1 cellular context compared by ENCODE assay signal in genomic region chr22:19730662-19731360, GRCh38.
TF ChIP-seq lines count a peak whose summit lies in the region.

No MANE protein-coding gene starts in this region.

TF ChIP-seq in K562, 482 proteins besides CTCF, POLR2A, EP300 and RAD21 (continued from another document and continues in another):
- no peak for TF ChIP-seq ZNF436 (CRISPR knock-in tag; IDR thresholded peaks at IDR 0.05)
- no peak for TF ChIP-seq HDGF (IDR thresholded peaks at IDR 0.05)
- TF ChIP-seq PHF8 (IDR thresholded peaks at IDR 0.05; ENCODE audit: borderline replicate concordance, low read length): peak; percentile 77; the same call in 1 of the 2 replicates
- no peak for TF ChIP-seq GTF2B (IDR thresholded peaks at IDR 0.05; ENCODE audit: extremely low read depth, insufficient read length)
- TF ChIP-seq ELF2 (CRISPR knock-in tag; IDR thresholded peaks at IDR 0.05): peak; percentile 88
- peak; percentile 55 to 71 for TF ChIP-seq NRF1 (conservative IDR thresholded peaks at IDR 0.05 in 1 of 2, IDR thresholded peaks at IDR 0.05 in 1 of 2)
- no peak for TF ChIP-seq TAF15 (IDR thresholded peaks at IDR 0.05; ENCODE audit: low read depth, low read length)
- TF ChIP-seq PHTF2 (CRISPR knock-in tag; IDR thresholded peaks at IDR 0.05): no peak
- TF ChIP-seq TAF9B (IDR thresholded peaks at IDR 0.05; ENCODE audit: partially characterized antibody): no peak
- no peak for TF ChIP-seq SIX5 (IDR thresholded peaks at IDR 0.05; ENCODE audit: borderline replicate concordance in 1 of 2, insufficient read depth in 1 of 2, low read depth in 1 of 2, low read length in 2 of 2)
- TF ChIP-seq ZNF764 (CRISPR knock-in tag; IDR thresholded peaks at IDR 0.05; ENCODE audit: low read depth): peak; percentile 69
- TF ChIP-seq CHD1 (IDR thresholded peaks at IDR 0.05; ENCODE audit: low read length): peak; percentile 44
- TF ChIP-seq HMGXB4 (CRISPR knock-in tag; IDR thresholded peaks at IDR 0.05): peak; percentile 74; the same call in 1 of the 2 replicates
- TF ChIP-seq, protein P1, sequence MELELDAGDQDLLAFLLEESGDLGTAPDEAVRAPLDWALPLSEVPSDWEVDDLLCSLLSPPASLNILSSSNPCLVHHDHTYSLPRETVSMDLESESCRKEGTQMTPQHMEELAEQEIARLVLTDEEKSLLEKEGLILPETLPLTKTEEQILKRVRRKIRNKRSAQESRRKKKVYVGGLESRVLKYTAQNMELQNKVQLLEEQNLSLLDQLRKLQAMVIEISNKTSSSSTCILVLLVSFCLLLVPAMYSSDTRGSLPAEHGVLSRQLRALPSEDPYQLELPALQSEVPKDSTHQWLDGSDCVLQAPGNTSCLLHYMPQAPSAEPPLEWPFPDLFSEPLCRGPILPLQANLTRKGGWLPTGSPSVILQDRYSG (tag; conservative IDR thresholded peaks at IDR 0.05; ENCODE audit: low read depth): no peak; the same call in 1 of the 2 replicates
- no peak for TF ChIP-seq EWSR1 (IDR thresholded peaks at IDR 0.05; ENCODE audit: borderline replicate concordance, low read depth, partially characterized antibody)
- TF ChIP-seq GTF2F1 (IDR thresholded peaks at IDR 0.05; ENCODE audit: low read depth, low read length): peak; percentile 53; the same call in 1 of the 2 replicates
- TF ChIP-seq BHLHE40 (IDR thresholded peaks at IDR 0.05; ENCODE audit: low read length): peak; percentile 62; the same call in 1 of the 2 replicates
- TF ChIP-seq RERE (CRISPR knock-in tag; IDR thresholded peaks at IDR 0.05; ENCODE audit: borderline replicate concordance): no peak
- peak; percentile 54 for TF ChIP-seq KDM5B (IDR thresholded peaks at IDR 0.05; ENCODE audit: insufficient replicate concordance, low read depth, low read length)
- peak; percentile 97 for TF ChIP-seq PHB (CRISPR knock-in tag; IDR thresholded peaks at IDR 0.05)
- TF ChIP-seq BCOR (IDR thresholded peaks at IDR 0.05): peak; percentile 95
- peak; percentile 100 for TF ChIP-seq SMC3 (conservative IDR thresholded peaks at IDR 0.05; ENCODE audit: insufficient read depth, low read depth, low read length)
- TF ChIP-seq HDAC3 (IDR thresholded peaks at IDR 0.05; ENCODE audit: borderline replicate concordance, partially characterized antibody): no peak
- TF ChIP-seq PCBP2 (IDR thresholded peaks at IDR 0.05; ENCODE audit: low read depth, low read length, poor library complexity, severe bottlenecking): no peak
- TF ChIP-seq POLR2AphosphoS2 (IDR thresholded peaks at IDR 0.05; ENCODE audit: low read length): no peak
- peak; percentile 89 for TF ChIP-seq ZNF57 (CRISPR knock-in tag; IDR thresholded peaks at IDR 0.05)
- TF ChIP-seq NR1H2 (CRISPR knock-in tag; IDR thresholded peaks at IDR 0.05): no peak
- no peak for TF ChIP-seq KAT7 (CRISPR knock-in tag; IDR thresholded peaks at IDR 0.05; ENCODE audit: borderline replicate concordance)
- no peak for TF ChIP-seq TEAD4 (IDR thresholded peaks at IDR 0.05; ENCODE audit: low read length)
- no peak for TF ChIP-seq TEAD4 (CRISPR knock-in tag; IDR thresholded peaks at IDR 0.05; ENCODE audit: borderline replicate concordance)
- TF ChIP-seq TCF7L2 (IDR thresholded peaks at IDR 0.05; ENCODE audit: low read depth, low read length): 0 out of 2 replicates have a peak, but pooled peaks have one; percentile 7
- TF ChIP-seq MCM3 (IDR thresholded peaks at IDR 0.05): no peak
- no peak for TF ChIP-seq RFX1 (IDR thresholded peaks at IDR 0.05)
- TF ChIP-seq KDM2B (CRISPR knock-in tag; IDR thresholded peaks at IDR 0.05): 0 out of 2 replicates have a peak, but pooled peaks have one; percentile 40
- no peak for TF ChIP-seq STAT5B (CRISPR knock-in tag; IDR thresholded peaks at IDR 0.05)
- TF ChIP-seq, protein P2, sequence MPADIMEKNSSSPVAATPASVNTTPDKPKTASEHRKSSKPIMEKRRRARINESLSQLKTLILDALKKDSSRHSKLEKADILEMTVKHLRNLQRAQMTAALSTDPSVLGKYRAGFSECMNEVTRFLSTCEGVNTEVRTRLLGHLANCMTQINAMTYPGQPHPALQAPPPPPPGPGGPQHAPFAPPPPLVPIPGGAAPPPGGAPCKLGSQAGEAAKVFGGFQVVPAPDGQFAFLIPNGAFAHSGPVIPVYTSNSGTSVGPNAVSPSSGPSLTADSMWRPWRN (IDR thresholded peaks at IDR 0.05; ENCODE audit: low read depth): no peak
- TF ChIP-seq LARP7 (IDR thresholded peaks at IDR 0.05): peak; percentile 98
- no peak for TF ChIP-seq NR2C2 (CRISPR knock-in tag; IDR thresholded peaks at IDR 0.05)
- TF ChIP-seq NR2C2 (tag; IDR thresholded peaks at IDR 0.05): no peak
- TF ChIP-seq HNRNPL (IDR thresholded peaks at IDR 0.05; ENCODE audit: low read depth, low read length): peak; percentile 99
- no peak for TF ChIP-seq ZNF146 (CRISPR knock-in tag; IDR thresholded peaks at IDR 0.05; ENCODE audit: unreplicated experiment)
- TF ChIP-seq ZNF165 (CRISPR knock-in tag; IDR thresholded peaks at IDR 0.05; ENCODE audit: borderline replicate concordance): no peak
- TF ChIP-seq ZNF133 (CRISPR knock-in tag; IDR thresholded peaks at IDR 0.05): no peak
- peak; percentile 9 to 51; a peak in 2 of 4 replicates for TF ChIP-seq TBL1XR1 (IDR thresholded peaks at IDR 0.05; ENCODE audit: low read length in 2 of 2)
- no peak for TF ChIP-seq CEBPG (CRISPR knock-in tag; IDR thresholded peaks at IDR 0.05)
- TF ChIP-seq CEBPG (tag; conservative IDR thresholded peaks at IDR 0.05 in 1 of 2, IDR thresholded peaks at IDR 0.05 in 1 of 2): no peak
- no peak for TF ChIP-seq ZNF695 (CRISPR knock-in tag; IDR thresholded peaks at IDR 0.05)
- TF ChIP-seq E2F3 (CRISPR knock-in tag; IDR thresholded peaks at IDR 0.05): peak; percentile 91
- TF ChIP-seq CREB5 (CRISPR knock-in tag; IDR thresholded peaks at IDR 0.05): no peak
- TF ChIP-seq RB1 (IDR thresholded peaks at IDR 0.05; ENCODE audit: low read depth): peak; percentile 100
- TF ChIP-seq YY1 (IDR thresholded peaks at IDR 0.05; ENCODE audit: borderline replicate concordance in 1 of 3, control insufficient read depth in 1 of 3, extremely low read depth in 1 of 3, insufficient read depth in 3 of 3, insufficient read length in 1 of 3, insufficient replicate concordance in 2 of 3, low read depth in 1 of 3, low read length in 2 of 3): peak in 2 of 3 experiments; percentile 71 to 76
- TF ChIP-seq PBX2 (CRISPR knock-in tag; IDR thresholded peaks at IDR 0.05; ENCODE audit: low read depth): peak; percentile 91
- TF ChIP-seq PBX2 (tag; conservative IDR thresholded peaks at IDR 0.05; ENCODE audit: low read depth): peak; percentile 97
- no peak for TF ChIP-seq RBM34 (IDR thresholded peaks at IDR 0.05; ENCODE audit: borderline replicate concordance, insufficient read depth, low read length)
- TF ChIP-seq IRF2 (CRISPR knock-in tag; IDR thresholded peaks at IDR 0.05): no peak
- TF ChIP-seq ZFX (CRISPR knock-in tag; IDR thresholded peaks at IDR 0.05): no peak
- TF ChIP-seq HMGN3 (IDR thresholded peaks at IDR 0.05; ENCODE audit: borderline replicate concordance, extremely low read depth, insufficient read length, low read depth, low read length): no peak
- TF ChIP-seq RFX5 (IDR thresholded peaks at IDR 0.05; ENCODE audit: low read depth, low read length): no peak
- no peak for TF ChIP-seq ZNF3 (CRISPR knock-in tag; IDR thresholded peaks at IDR 0.05)
- no peak for TF ChIP-seq NBN (IDR thresholded peaks at IDR 0.05; ENCODE audit: low read depth)
- TF ChIP-seq BCL6 (CRISPR knock-in tag; IDR thresholded peaks at IDR 0.05): no peak
- TF ChIP-seq SRSF7 (optimal IDR thresholded peaks at IDR 0.05; ENCODE audit: low read depth, low read length): no peak
- peak; percentile 94 for TF ChIP-seq MYC (IDR thresholded peaks at IDR 0.05; ENCODE audit: low read depth, low read length)
- TF ChIP-seq MYC (CRISPR knock-in tag; IDR thresholded peaks at IDR 0.05; ENCODE audit: borderline replicate concordance, low read depth): peak; percentile 95; the same call in 1 of the 2 replicates
- 0 out of 2 replicates have a peak, but pooled peaks have one; percentile 80 for TF ChIP-seq KLF6 (CRISPR knock-in tag; IDR thresholded peaks at IDR 0.05; ENCODE audit: borderline replicate concordance)
- TF ChIP-seq DIDO1 (tag; IDR thresholded peaks at IDR 0.05; ENCODE audit: low read depth): peak; percentile 45; the same call in 1 of the 2 replicates
- TF ChIP-seq ZNF282 (CRISPR knock-in tag; IDR thresholded peaks at IDR 0.05): no peak
- peak; percentile 81 for TF ChIP-seq NUFIP1 (IDR thresholded peaks at IDR 0.05; ENCODE audit: partially characterized antibody)
- TF ChIP-seq SRSF3 (IDR thresholded peaks at IDR 0.05; ENCODE audit: insufficient read depth, low read length): no peak
- TF ChIP-seq GTF2E2 (tag; IDR thresholded peaks at IDR 0.05): no peak
